ENCODE assay signal across 8 cellular contexts in genomic region chr2:182784777-182785176, GRCh38.
DNase-seq lines count a peak whose midpoint lies in the region; ATAC-seq and TF ChIP-seq lines count a peak whose summit lies in the region.

No MANE protein-coding gene starts in this region.

- H3K9me2 ChIP-seq in PC-9 (ENCODE audit: insufficient read depth): no peaks in the 10 kb centered on the region

- no peaks in the 10 kb centered on the region for H3K9me3 Mint-ChIP-seq in Caco-2 (ENCODE audit: unreplicated experiment)
- H3K9me3 Mint-ChIP-seq in activated T-helper 17 cell treated with anti-CD3 and anti-CD28 coated beads, Interleukin-2, amount 50 U/mL, for 72 hours: no peaks in the 10 kb centered on the region

- no peak overlapping the region for H3K4me2 ChIP-seq in PC-9

- H3K4me3 ChIP-seq in Caco-2 (ENCODE audit: low read depth, low read length): no peak overlapping the region
- no peak overlapping the region for H3K4me3 ChIP-seq in H7 (ENCODE audit: insufficient read depth, low read depth, low read length)
- H3K4me3 ChIP-seq in PC-9: no peak overlapping the region
- H3K4me3 ChIP-seq in fibroblast of pulmonary artery (replicated peaks; ENCODE audit: low read depth, low read length): no peak overlapping the region

- H2AFZ ChIP-seq in PC-9: no peak overlapping the region

- no peak overlapping the region for H3K27ac ChIP-seq in PC-9

- H3K27me3 Mint-ChIP-seq in Caco-2 (ENCODE audit: insufficient read depth, unreplicated experiment): no peaks in the 10 kb centered on the region
- no peaks in the 10 kb centered on the region for H3K27me3 Mint-ChIP-seq in activated T-helper 17 cell treated with anti-CD3 and anti-CD28 coated beads, Interleukin-2, amount 50 U/mL, for 72 hours

- no peaks in the 10 kb centered on the region; the same call in 1 of the 2 replicates for H3F3A ChIP-seq in PC-9 (ENCODE audit: insufficient read depth, low read depth)

- peak in 1 of 2 experiments; percentile 48 for DNase-seq in Caco-2
- DNase-seq in H7: peak; percentile 4
- peak in 1 of 2 experiments; percentile 46 for DNase-seq in PC-9
- DNase-seq in fibroblast of pulmonary artery (ENCODE audit: low read depth): peak; percentile 63
- DNase-seq in stromal cell of bone marrow (ENCODE audit: low read depth): peak; percentile 25
- no peak for DNase-seq in stimulated activated naive CD8-positive, alpha-beta T cell treated with anti-CD3 and anti-CD28 coated beads, Interleukin-15, Interleukin-2, amounts not matched to agents 100 U/mL and 50 U/mL, for 24 hours

- CTCF ChIA-PET in Caco-2 (lab: Charles Lee): interaction anchor here (0.7 kb wide), 1 partner anchor 195 kb away, joined by 3 read pairs; no protein-coding TSS in a partner anchor
- CTCF ChIA-PET in PC-9 (lab: Charles Lee): interaction anchor here (1.9 kb wide), 1 partner anchor 195 kb away, joined by 10 read pairs; no protein-coding TSS in a partner anchor

- POLR2A ChIA-PET in Caco-2 (lab: Charles Lee) (no interaction called here), PC-9 (lab: Charles Lee; ENCODE audit: unreplicated experiment) (no interaction called here)

- H3K4me3 Mint-ChIP-seq in Caco-2 (ENCODE audit: unreplicated experiment): no peak overlapping the region
- no peak overlapping the region for H3K4me3 Mint-ChIP-seq in activated T-helper 17 cell treated with anti-CD3 and anti-CD28 coated beads, Interleukin-2, amount 50 U/mL, for 72 hours

- no peaks in the 10 kb centered on the region; the same call in 1 of the 2 replicates for H4K20me1 ChIP-seq in PC-9 (ENCODE audit: insufficient read depth)

- H3K79me2 ChIP-seq in PC-9 (ENCODE audit: low read depth): no peaks in the 10 kb centered on the region

- H3K4me1 ChIP-seq in Caco-2 (no peaks in the 10 kb centered on the region), PC-9 (replicated peaks; ENCODE audit: insufficient read depth) (no peaks in the 10 kb centered on the region)

- TF ChIP-seq CTCF in Caco-2 (IDR thresholded peaks at IDR 0.05; ENCODE audit: insufficient read depth in 1 of 2, low read depth in 1 of 2, low read length in 1 of 2, severe bottlenecking in 1 of 2, unreplicated experiment in 1 of 2): peak; percentile 70 to 73
- TF ChIP-seq CTCF in PC-9 (conservative IDR thresholded peaks at IDR 0.05): peak; percentile 81
- TF ChIP-seq CTCF in fibroblast of pulmonary artery (IDR thresholded peaks at IDR 0.05; ENCODE audit: low read length, missing control alignments): peak; percentile 59

- H3K9me3 ChIP-seq in Caco-2 (no peaks in the 10 kb centered on the region), PC-9 (ENCODE audit: insufficient read depth, low read depth) (no peaks in the 10 kb centered on the region)

- ATAC-seq in activated T-helper 17 cell treated with anti-CD3 and anti-CD28 coated beads, Interleukin-2, amount 50 U/mL, for 72 hours (replicated peaks): no peak
- ATAC-seq in stimulated activated naive CD8-positive, alpha-beta T cell treated with anti-CD3 and anti-CD28 coated beads, Interleukin-15, Interleukin-2, amounts not matched to agents 100 U/mL and 50 U/mL, for 24 hours: no peak
- ATAC-seq in GM18858 (IDR thresholded peaks at IDR 0.05; ENCODE audit: unreplicated experiment): no peak

- H3K27me3 ChIP-seq in Caco-2 (replicated peaks; ENCODE audit: control insufficient read depth, insufficient read depth, low read length) (no peaks in the 10 kb centered on the region), H7 (ENCODE audit: control insufficient read depth, insufficient read depth, low read length) (no peaks in the 10 kb centered on the region), PC-9 (ENCODE audit: insufficient read depth, low read depth) (no peaks in the 10 kb centered on the region)

- intact Hi-C loops in Caco-2 (cut with micrococcal nuclease; ENCODE audit: unreplicated experiment): loop anchor here (1.0 to 5.0 kb wide), 4 partner anchors 86 to 310 kb away; no protein-coding TSS in a partner anchor
- intact Hi-C loops in PC-9 (cut with micrococcal nuclease; ENCODE audit: unreplicated experiment): loop anchor here (1.0 to 10.0 kb wide), 4 partner anchors 150 to 460 kb away; no protein-coding TSS in a partner anchor

- no peaks in the 10 kb centered on the region for H3K4me1 Mint-ChIP-seq in Caco-2 (ENCODE audit: low read depth, unreplicated experiment)
- no peaks in the 10 kb centered on the region for H3K4me1 Mint-ChIP-seq in activated T-helper 17 cell treated with anti-CD3 and anti-CD28 coated beads, Interleukin-2, amount 50 U/mL, for 72 hours

- no peak overlapping the region for H3K27ac Mint-ChIP-seq in Caco-2 (ENCODE audit: unreplicated experiment)
- no peak overlapping the region for H3K27ac Mint-ChIP-seq in activated T-helper 17 cell treated with anti-CD3 and anti-CD28 coated beads, Interleukin-2, amount 50 U/mL, for 72 hours

- no TSS peak for BruUV-seq in Caco-2 (replicated peaks; lab: Mats Ljungman, UMichigan)
- no TSS peak for BruUV-seq in PC-9 (replicated peaks; lab: Mats Ljungman, UMichigan)

- H3K36me3 Mint-ChIP-seq in Caco-2 (ENCODE audit: insufficient read depth, unreplicated experiment): peaks cover 18% of the 10 kb centered on the region
- H3K36me3 Mint-ChIP-seq in activated T-helper 17 cell treated with anti-CD3 and anti-CD28 coated beads, Interleukin-2, amount 50 U/mL, for 72 hours (ENCODE audit: low read depth): peaks cover 18% of the 10 kb centered on the region

- no peaks in the 10 kb centered on the region for H3K36me3 ChIP-seq in Caco-2 (ENCODE audit: control insufficient read depth, insufficient read depth, low read length)
- peaks cover 3% of the 10 kb centered on the region for H3K36me3 ChIP-seq in H7 (replicated peaks; ENCODE audit: control insufficient read depth, insufficient read depth, low read length)
- 0 out of 2 replicates have a peak, but pooled peaks cover 7% of the 10 kb centered on the region for H3K36me3 ChIP-seq in PC-9 (ENCODE audit: low read depth)
